In the genomic region with DNA sequence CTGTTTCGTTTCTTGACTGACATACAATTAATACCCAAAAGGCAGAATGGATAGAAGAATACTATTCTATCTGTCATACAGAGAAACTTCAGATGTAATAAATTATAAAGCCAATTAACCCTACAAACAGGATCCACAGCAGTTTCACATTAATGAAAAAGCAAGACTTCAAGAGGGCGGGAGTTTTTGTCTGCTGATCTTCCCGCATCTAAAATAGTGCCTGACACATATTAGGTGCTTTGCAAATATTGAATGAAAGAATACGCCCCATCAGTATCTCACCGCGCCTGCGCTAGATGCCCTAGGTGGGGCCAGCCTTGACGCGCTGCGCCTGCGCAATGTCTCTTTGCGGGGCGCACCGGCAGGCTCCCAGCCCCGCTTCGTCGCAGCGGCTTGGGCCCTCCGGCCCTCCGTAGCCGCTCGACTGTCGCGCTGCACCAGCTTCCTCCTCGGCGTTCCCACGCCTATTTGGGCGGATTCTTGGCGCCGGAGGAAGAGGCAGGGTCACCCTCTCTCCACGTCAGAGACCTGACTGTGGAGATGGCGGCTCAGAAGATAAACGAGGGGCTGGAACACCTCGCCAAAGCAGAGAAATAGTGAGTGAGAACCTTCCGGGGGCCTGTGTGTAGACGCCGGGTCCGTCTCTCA, we compare ENCODE assay signal across 8 cellular contexts. TPM values are rescaled to one million over a fixed set of nuclear protein-coding genes. Genes with fewer than 3 reads are reported as not detected.
DNase-seq lines count a peak whose midpoint lies in the region; ATAC-seq, FAIRE-seq and TF ChIP-seq lines count a peak whose summit lies in the region.

NAPG (plus strand) TSS at position 465 of the 648 bp plus-strand sequence; CDS start at position 541, 76 bp downstream.

- ATAC-seq in GM21723 (IDR thresholded peaks at IDR 0.05; ENCODE audit: unreplicated experiment): peak; percentile 70
- peak; percentile 87 for ATAC-seq in activated T-cell treated with anti-CD3 and anti-CD28 coated beads, Interleukin-2, amount 50 U/mL, for 72 hours (replicated peaks in 1 of 2)

- no peaks in the 10 kb centered on the region for H3K9me3 ChIP-seq in esophagus squamous epithelium

- H3K4me1 ChIP-seq in esophagus squamous epithelium: peaks cover 13 to 54% (median 31%) of the 10 kb centered on the region in 3 donors

- peak within 1 kb of the TSS; percentile 94 to 99 (median 96) for H3K27ac ChIP-seq in esophagus squamous epithelium

- no peaks in the 10 kb centered on the region for H3K27me3 Mint-ChIP-seq in activated T-cell treated with anti-CD3 and anti-CD28 coated beads, Interleukin-2, amount 50 U/mL, for 72 hours (ENCODE audit: low read depth)

- peak; percentile 22 for FAIRE-seq in RCC 7860 (lab: Jason Lieb, UNC)

- H3K27me3 ChIP-seq in esophagus squamous epithelium: no peaks in the 10 kb centered on the region

- TF ChIP-seq POLR2A in esophagus squamous epithelium (IDR thresholded peaks at IDR 0.05): peak in 2 of 4 donors; percentile 47 to 59

- peak within 1 kb of the TSS; percentile 97 for H3K27ac Mint-ChIP-seq in activated T-cell treated with anti-CD3 and anti-CD28 coated beads, Interleukin-2, amount 50 U/mL, for 72 hours

- peaks cover 52% of the 10 kb centered on the region for H3K4me1 Mint-ChIP-seq in activated T-cell treated with anti-CD3 and anti-CD28 coated beads, Interleukin-2, amount 50 U/mL, for 72 hours (ENCODE audit: low read depth)

- TF ChIP-seq CTCF in esophagus squamous epithelium (IDR thresholded peaks at IDR 0.05): peak in 1 of 6 experiments; percentile 48

- DNase-seq in DMS53 treated with DMSO at 0.1 percent for 48 hours (lab: John Stamatoyannopoulos, UW; ENCODE audit: unreplicated experiment) (peak; percentile 91), KG1 (lab: John Stamatoyannopoulos, UW) (peak; percentile 88), RCC 7860 (ENCODE audit: low spot score) (peak; percentile 77), esophagus squamous epithelium (lab: John Stamatoyannopoulos, UW) (peak; percentile 63), myocyte (ENCODE audit: low read depth) (peak; percentile 94)
- DNase-seq in activated T-cell treated with anti-CD3 and anti-CD28 coated beads, Interleukin-2, amount 50 U/mL, for 72 hours: peak; percentile 92
- DNase-seq in stimulated activated CD8-positive, alpha-beta memory T cell treated with anti-CD3 and anti-CD28 coated beads, Interleukin-7, amount 100 ng/mL, for 48 hours (ENCODE audit: extremely low read depth in 1 of 2, low read depth in 1 of 2): peak; percentile 81 to 88

- no peaks in the 10 kb centered on the region for H3K36me3 ChIP-seq in esophagus squamous epithelium

- peaks cover 1% of the 10 kb centered on the region in 2 donors for H3K36me3 Mint-ChIP-seq in activated T-cell treated with anti-CD3 and anti-CD28 coated beads, Interleukin-2, amount 50 U/mL, for 72 hours (ENCODE audit: insufficient read depth in 2 of 2)

- peak within 1 kb of the TSS; percentile 76 to 98 (median 87) for H3K4me3 ChIP-seq in esophagus squamous epithelium

- WGBS in esophagus squamous epithelium, 2 donors: 1 to 5% methylated on average over 10 to 27 of the region's 38 CpGs

- intact Hi-C loops in esophagus squamous epithelium (cut with DNase I): no loop called here

- no peaks in the 10 kb centered on the region for H3K9me3 Mint-ChIP-seq in activated T-cell treated with anti-CD3 and anti-CD28 coated beads, Interleukin-2, amount 50 U/mL, for 72 hours

- H3K4me3 Mint-ChIP-seq in activated T-cell treated with anti-CD3 and anti-CD28 coated beads, Interleukin-2, amount 50 U/mL, for 72 hours: peak within 1 kb of the TSS; percentile 90 to 95

RNA-seq across cellular contexts. Expression of gene NAPG, which starts in this region (rescaled TPM):
- 10 to 100 TPM; 36.5 to 37.9 TPM for total RNA-seq in activated T-cell treated with anti-CD3 and anti-CD28 coated beads, Interleukin-2, amount 50 U/mL, for 72 hours
- 10 to 100 TPM; 27.1 to 34.7 (median 31.0) TPM for total RNA-seq in esophagus squamous epithelium
- total RNA-seq in myocyte: 34.0 and 39.3 TPM in 2 replicates
- 17.4 TPM for polyA plus RNA-seq in myocyte (2012)

Comparison
In these comparisons a context has a peak if more than half of its experiments do, and no peak if none do; other contexts are left out.
1. Peak in every context shown above with its lines: DNase-seq, ATAC-seq, H3K4me3 ChIP-seq and H3K27ac ChIP-seq.